ENCODE assay signal across 26 cellular contexts in the genomic region with DNA sequence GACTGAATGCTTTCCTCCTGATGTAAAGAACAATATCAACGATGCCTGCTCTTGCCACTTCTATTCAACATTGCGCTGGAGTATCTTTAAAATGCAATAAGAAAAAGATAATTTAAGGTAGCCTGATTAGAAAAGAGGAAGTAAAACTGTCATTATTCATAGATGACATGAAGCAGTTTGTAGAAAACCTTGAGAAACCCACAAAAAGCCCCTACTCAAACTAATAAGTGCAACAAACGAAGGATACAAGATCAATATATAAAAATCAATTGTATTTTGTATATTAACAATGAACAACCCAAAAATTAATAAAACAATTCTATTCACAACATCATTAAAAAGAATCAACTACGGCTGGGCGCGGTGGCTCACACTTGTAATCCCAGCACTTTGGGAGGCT.
"Had no signal": no experiment of that assay in that cellular context is flagged by ENCODE, and none has a peak within 500 bp of the region (broad histone marks: within the 10 kb centered on the region; RNA-seq: fewer than 3 reads in every experiment).

No MANE protein-coding gene starts in this region.

- H3K4me3 ChIP-seq: heart right ventricle, ovary, prostate gland, spleen, testis, vagina had no signal

- H3K27ac Mint-ChIP-seq: activated CD4-positive, alpha-beta T cell treated with anti-CD3 and anti-CD28 coated beads for 36 hours; activated naive CD8-positive, alpha-beta T cell treated with anti-CD3 and anti-CD28 coated beads for 36 hours; activated T-helper 2 cell treated with anti-CD3 and anti-CD28 coated beads, Interferon-gamma antibody, Interleukin-2, Interleukin-4, amounts not matched to agents 10 μg/mL and 5 μg/mL and 100 μg/mL, durations not matched to agents 14 hours and 24 hours and 36 hours; memory B cell; nephron; WTC11 had no signal

- H3K27ac ChIP-seq: heart right ventricle, neutrophil, ovary, prostate gland, spleen, testis, vagina had no signal

- DNase-seq: activated CD4-positive, alpha-beta T cell treated with anti-CD3 and anti-CD28 coated beads for 36 hours; activated CD4-positive, alpha-beta T cell treated with anti-CD3 and anti-CD28 coated beads, Interleukin-2, amount 50 U/mL, for 48 hours; activated CD8-positive, alpha-beta memory T cell treated with anti-CD3 and anti-CD28 coated beads, Interleukin-2, amount 50 U/mL, for 48 hours; activated naive CD4-positive, alpha-beta T cell treated with Interleukin-2 at 50 U/mL for 16 hours; activated naive CD8-positive, alpha-beta T cell treated with anti-CD3 and anti-CD28 coated beads for 36 hours; activated T-cell treated with anti-CD3 and anti-CD28 coated beads, Interleukin-2, amount 50 U/mL, for 4 hours; central memory CD4-positive, alpha-beta T cell; dermis blood vessel endothelial cell; effector CD8-positive, alpha-beta T cell; erythroblast; foreskin fibroblast; heart right ventricle; left colon; ovary; spleen; stimulated activated CD4-positive, alpha-beta T cell treated with anti-CD3 and anti-CD28 coated beads, Interleukin-4, amount 100 ng/mL, for 1 hour; stimulated activated naive CD4-positive, alpha-beta T cell; testis; trophoblast cell had no signal

- H3K9me3 ChIP-seq: ovary, prostate gland, testis, vagina had no signal

- H3K4me3 Mint-ChIP-seq: activated CD4-positive, alpha-beta T cell treated with anti-CD3 and anti-CD28 coated beads for 36 hours; activated naive CD8-positive, alpha-beta T cell treated with anti-CD3 and anti-CD28 coated beads for 36 hours; activated T-cell treated with anti-CD3 and anti-CD28 coated beads, Interleukin-2, amount 50 U/mL, for 4 hours; memory B cell; nephron; WTC11 had no signal

- H3K4me1 ChIP-seq: heart right ventricle, prostate gland, spleen, testis, vagina had no signal

- H3K27me3 Mint-ChIP-seq: activated CD4-positive, alpha-beta T cell treated with anti-CD3 and anti-CD28 coated beads for 36 hours; activated naive CD8-positive, alpha-beta T cell treated with anti-CD3 and anti-CD28 coated beads for 36 hours had no signal

- H3K36me3 Mint-ChIP-seq: memory B cell had no signal

- H3K36me3 ChIP-seq: neutrophil, ovary, prostate gland, spleen, vagina had no signal

- H3K27me3 ChIP-seq: heart right ventricle, neutrophil, ovary, spleen, testis, vagina had no signal

- H3K4me1 Mint-ChIP-seq: activated CD4-positive, alpha-beta T cell treated with anti-CD3 and anti-CD28 coated beads for 36 hours; activated naive CD8-positive, alpha-beta T cell treated with anti-CD3 and anti-CD28 coated beads for 36 hours; WTC11 had no signal

- ATAC-seq: activated CD4-positive, alpha-beta T cell treated with anti-CD3 and anti-CD28 coated beads for 36 hours; activated T-cell treated with anti-CD3 and anti-CD28 coated beads, Interleukin-2, amount 50 U/mL, for 4 hours; heart right ventricle; left colon; WTC11 had no signal
